ENCODE assay signal across 36 cellular contexts in the genomic region with DNA sequence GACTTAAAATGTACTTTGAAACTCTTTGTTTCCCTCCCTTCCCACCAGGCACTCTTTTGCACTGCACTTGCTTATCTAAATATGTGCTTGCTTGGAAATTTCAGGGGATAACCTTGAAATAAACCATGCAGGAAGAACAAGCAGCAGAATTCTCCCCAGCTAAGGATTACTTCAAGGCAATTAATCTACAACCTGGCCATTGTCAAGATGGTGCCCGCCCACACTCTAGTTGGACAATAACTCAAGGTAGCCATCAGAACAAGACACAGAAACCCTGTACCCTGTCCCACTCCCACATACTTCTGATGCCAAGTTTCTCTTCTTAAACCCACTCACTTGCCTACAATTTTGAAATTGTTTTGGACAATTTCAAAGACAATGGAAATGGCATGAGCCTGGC.
"Had no signal": no experiment of that assay in that cellular context is flagged by ENCODE, and none has a peak within 500 bp of the region (broad histone marks: within the 10 kb centered on the region; RNA-seq: fewer than 3 reads in every experiment).

No MANE protein-coding gene starts in this region.

- H3K4me3 ChIP-seq: adrenal gland, ascending aorta, breast epithelium, coronary artery, dorsolateral prefrontal cortex, esophagus muscularis mucosa, gastrocnemius medialis had no signal

- H3K27me3 ChIP-seq: adrenal gland, ascending aorta, breast epithelium, dorsolateral prefrontal cortex, esophagus muscularis mucosa, foreskin keratinocyte, gastrocnemius medialis had no signal

- H3K9me3 Mint-ChIP-seq: activated naive CD4-positive, alpha-beta T cell treated with anti-CD3 and anti-CD28 coated beads, Interleukin-2, amount 50 U/mL, for 24 hours had no signal

- H3K9me3 ChIP-seq: adrenal gland, gastrocnemius medialis had no signal

- H3K4me3 Mint-ChIP-seq: activated B cell treated with CpG ODN at 0.5 μM for 24 hours; activated CD4-positive, alpha-beta memory T cell treated with anti-CD3 and anti-CD28 coated beads for 36 hours; activated CD4-positive, alpha-beta T cell treated with anti-CD3 and anti-CD28 coated beads for 36 hours; activated CD4-positive, alpha-beta T cell treated with anti-CD3 and anti-CD28 coated beads, Interleukin-2, amount 10 ng/mL, durations not matched to agents 24 days and 14 days; activated CD8-positive, alpha-beta memory T cell treated with anti-CD3 and anti-CD28 coated beads, Interleukin-2, amount 10 ng/mL, durations not matched to agents 7 days and 5 days; activated CD8-positive, alpha-beta T cell treated with anti-CD3 and anti-CD28 coated beads, Interleukin-2, amount 10 ng/mL, durations not matched to agents 7 days and 5 days; activated naive CD4-positive, alpha-beta T cell treated with anti-CD3 and anti-CD28 coated beads for 36 hours; activated naive CD4-positive, alpha-beta T cell treated with anti-CD3 and anti-CD28 coated beads, Interleukin-2, amount 50 U/mL, for 24 hours; activated naive CD8-positive, alpha-beta T cell treated with anti-CD3 and anti-CD28 coated beads for 36 hours; activated naive CD8-positive, alpha-beta T cell treated with anti-CD3 and anti-CD28 coated beads, Interleukin-2, amount 50 U/mL, for 24 hours; activated T-helper 1 cell treated with anti-CD3 and anti-CD28 coated beads, Interleukin-12 subunit alpha, Interleukin-12 subunit beta, Interleukin-2, Interleukin-4 antibody, amounts not matched to agents 30 ng/mL and 10 ng/mL and 1 ng/mL, durations not matched to agents 14 hours and 24 hours and 36 hours; brain; central memory CD8-positive, alpha-beta T cell; dendritic cell treated with granulocyte-macrophage colony-stimulating factor and Interleukin-4, amounts not matched to agents 40 ng/mL and 50 ng/mL, for 4 days; T-cell; T-helper 1 cell treated with Interleukin-12 subunit alpha and Interleukin-12 subunit beta and Interleukin-4 antibody, amounts not matched to agents 30 μg/mL and 1 μg/mL, for 36 hours had no signal

- H3K36me3 Mint-ChIP-seq: activated naive CD4-positive, alpha-beta T cell treated with anti-CD3 and anti-CD28 coated beads, Interleukin-2, amount 50 U/mL, for 24 hours; brain; T-cell had no signal

- H3K4me1 ChIP-seq: adrenal gland, breast epithelium, esophagus muscularis mucosa, foreskin keratinocyte, gastrocnemius medialis had no signal

- H3K27me3 Mint-ChIP-seq: activated B cell treated with CpG ODN at 0.5 μM for 24 hours; activated CD4-positive, alpha-beta memory T cell treated with anti-CD3 and anti-CD28 coated beads for 36 hours; activated CD4-positive, alpha-beta T cell treated with anti-CD3 and anti-CD28 coated beads for 36 hours; activated CD4-positive, alpha-beta T cell treated with anti-CD3 and anti-CD28 coated beads, Interleukin-2, amount 10 ng/mL, durations not matched to agents 24 days and 14 days; activated CD8-positive, alpha-beta memory T cell treated with anti-CD3 and anti-CD28 coated beads, Interleukin-2, amount 10 ng/mL, durations not matched to agents 7 days and 5 days; activated naive CD4-positive, alpha-beta T cell treated with anti-CD3 and anti-CD28 coated beads, Interleukin-2, amount 50 U/mL, for 24 hours; activated naive CD8-positive, alpha-beta T cell treated with anti-CD3 and anti-CD28 coated beads for 36 hours; activated naive CD8-positive, alpha-beta T cell treated with anti-CD3 and anti-CD28 coated beads, Interleukin-2, amount 50 U/mL, for 24 hours; brain; central memory CD8-positive, alpha-beta T cell; dendritic cell treated with granulocyte-macrophage colony-stimulating factor and Interleukin-4, amounts not matched to agents 40 ng/mL and 50 ng/mL, for 4 days had no signal

- H3K36me3 ChIP-seq: adrenal gland, ascending aorta, breast epithelium, esophagus muscularis mucosa, gastrocnemius medialis, WERI-Rb-1 had no signal

- H3K4me1 Mint-ChIP-seq: activated B cell treated with CpG ODN at 0.5 μM for 24 hours; activated CD4-positive, alpha-beta T cell treated with anti-CD3 and anti-CD28 coated beads for 36 hours; activated CD4-positive, alpha-beta T cell treated with anti-CD3 and anti-CD28 coated beads, Interleukin-2, amount 10 ng/mL, durations not matched to agents 24 days and 14 days; activated CD8-positive, alpha-beta memory T cell treated with anti-CD3 and anti-CD28 coated beads, Interleukin-2, amount 10 ng/mL, durations not matched to agents 7 days and 5 days; activated naive CD4-positive, alpha-beta T cell treated with anti-CD3 and anti-CD28 coated beads, Interleukin-2, amount 50 U/mL, for 24 hours; activated naive CD8-positive, alpha-beta T cell treated with anti-CD3 and anti-CD28 coated beads for 36 hours; activated naive CD8-positive, alpha-beta T cell treated with anti-CD3 and anti-CD28 coated beads, Interleukin-2, amount 50 U/mL, for 24 hours; brain; central memory CD8-positive, alpha-beta T cell; T-cell had no signal

- H3K27ac Mint-ChIP-seq: activated B cell treated with CpG ODN at 0.5 μM for 24 hours; activated CD4-positive, alpha-beta memory T cell treated with anti-CD3 and anti-CD28 coated beads for 36 hours; activated CD4-positive, alpha-beta T cell treated with anti-CD3 and anti-CD28 coated beads for 36 hours; activated CD4-positive, alpha-beta T cell treated with anti-CD3 and anti-CD28 coated beads, Interleukin-2, amount 10 ng/mL, durations not matched to agents 24 days and 14 days; activated CD8-positive, alpha-beta memory T cell treated with anti-CD3 and anti-CD28 coated beads, Interleukin-2, amount 10 ng/mL, durations not matched to agents 7 days and 5 days; activated CD8-positive, alpha-beta T cell treated with anti-CD3 and anti-CD28 coated beads, Interleukin-2, amount 10 ng/mL, durations not matched to agents 7 days and 5 days; activated naive CD4-positive, alpha-beta T cell treated with anti-CD3 and anti-CD28 coated beads for 36 hours; activated naive CD4-positive, alpha-beta T cell treated with anti-CD3 and anti-CD28 coated beads, Interleukin-2, amount 50 U/mL, for 24 hours; activated naive CD8-positive, alpha-beta T cell treated with anti-CD3 and anti-CD28 coated beads for 36 hours; activated naive CD8-positive, alpha-beta T cell treated with anti-CD3 and anti-CD28 coated beads, Interleukin-2, amount 50 U/mL, for 24 hours; activated T-helper 1 cell treated with anti-CD3 and anti-CD28 coated beads, Interleukin-12 subunit alpha, Interleukin-12 subunit beta, Interleukin-2, Interleukin-4 antibody, amounts not matched to agents 30 ng/mL and 10 ng/mL and 1 ng/mL, durations not matched to agents 14 hours and 24 hours and 36 hours; activated T-helper 2 cell treated with anti-CD3 and anti-CD28 coated beads, Interferon-gamma antibody, Interleukin-2, Interleukin-4, amounts not matched to agents 10 μg/mL and 5 μg/mL and 100 μg/mL, durations not matched to agents 14 hours and 24 hours and 36 hours; dendritic cell treated with granulocyte-macrophage colony-stimulating factor and Interleukin-4, amounts not matched to agents 40 ng/mL and 50 ng/mL, for 4 days; T-cell; T-helper 1 cell treated with Interleukin-12 subunit alpha and Interleukin-12 subunit beta and Interleukin-4 antibody, amounts not matched to agents 30 μg/mL and 1 μg/mL, for 36 hours had no signal

- ATAC-seq: activated CD4-positive, alpha-beta T cell treated with anti-CD3 and anti-CD28 coated beads for 36 hours; activated CD4-positive, CD25-positive, alpha-beta regulatory T cell treated with anti-CD3 and anti-CD28 coated beads, Interleukin-2, amount 50 U/mL, for 24 hours; activated CD8-positive, alpha-beta memory T cell treated with anti-CD3 and anti-CD28 coated beads, Interleukin-2, amount 10 ng/mL, durations not matched to agents 7 days and 5 days; activated CD8-positive, alpha-beta T cell treated with anti-CD3 and anti-CD28 coated beads, Interleukin-2, amount 10 ng/mL, durations not matched to agents 7 days and 5 days; activated naive CD8-positive, alpha-beta T cell treated with anti-CD3 and anti-CD28 coated beads, Interleukin-2, amount 50 U/mL, for 24 hours; foreskin keratinocyte; gastrocnemius medialis; T-cell had no signal

- DNase-seq: activated B cell treated with CpG ODN at 0.5 μM for 24 hours; activated CD4-positive, alpha-beta memory T cell treated with anti-CD3 and anti-CD28 coated beads for 36 hours; activated CD4-positive, alpha-beta T cell treated with anti-CD3 and anti-CD28 coated beads for 36 hours; activated CD4-positive, alpha-beta T cell treated with anti-CD3 and anti-CD28 coated beads, Interleukin-2, amount 10 ng/mL, durations not matched to agents 24 days and 14 days; activated CD8-positive, alpha-beta memory T cell treated with anti-CD3 and anti-CD28 coated beads, Interleukin-2, amount 10 ng/mL, durations not matched to agents 7 days and 5 days; activated CD8-positive, alpha-beta memory T cell treated with anti-CD3 and anti-CD28 coated beads, Interleukin-2, amount 50 U/mL, for 4 hours; activated CD8-positive, alpha-beta T cell treated with anti-CD3 and anti-CD28 coated beads, Interleukin-2, amount 10 ng/mL, durations not matched to agents 7 days and 5 days; activated effector memory CD4-positive, alpha-beta T cell treated with anti-CD3 and anti-CD28 coated beads, Interleukin-2, amount 50 U/mL, for 16 hours; activated naive CD4-positive, alpha-beta T cell treated with anti-CD3 and anti-CD28 coated beads for 36 hours; activated naive CD8-positive, alpha-beta T cell treated with anti-CD3 and anti-CD28 coated beads for 36 hours; activated naive CD8-positive, alpha-beta T cell treated with anti-CD3 and anti-CD28 coated beads, Interleukin-2, amount 50 U/mL, for 24 hours; activated T-cell treated with anti-CD3 and anti-CD28 coated beads, Interleukin-2, amount 50 U/mL, for 1 hour; activated T-cell treated with anti-CD3 and anti-CD28 coated beads, Interleukin-2, amount 50 U/mL, for 48 hours; adrenal gland; effector memory CD4-positive, alpha-beta T cell; erythroblast; gastrocnemius medialis; glutamatergic neuron; SW 1271; T-cell; T-helper 9 cell; WERI-Rb-1 had no signal

- H3K27ac ChIP-seq: adrenal gland, breast epithelium, coronary artery, dorsolateral prefrontal cortex, esophagus muscularis mucosa, foreskin keratinocyte, gastrocnemius medialis, WERI-Rb-1 had no signal
